ENCODE assay signal across 18 cellular contexts in genomic region chr6:168385380-168385779, GRCh38.
DNase-seq lines count a peak whose midpoint lies in the region; TF ChIP-seq lines count a peak whose summit lies in the region.
"Had no signal": no experiment of that assay in that cellular context is flagged by ENCODE, and none has a peak within 500 bp of the region (broad histone marks: within the 10 kb centered on the region; RNA-seq: fewer than 3 reads in every experiment).

No MANE protein-coding gene starts in this region.

- peaks cover 6% of the 10 kb centered on the region for H3K9me3 Mint-ChIP-seq in nephron
- H3K9me3 Mint-ChIP-seq: CD8-positive, alpha-beta T cell; mesothelial cell of epicardium had no signal

- H3K4me3 Mint-ChIP-seq in nephron = no peak overlapping the region
- H3K4me3 Mint-ChIP-seq: activated CD4-positive, alpha-beta memory T cell treated with anti-CD3 and anti-CD28 coated beads, Interleukin-2, amount 10 ng/mL, durations not matched to agents 7 days and 5 days; CD8-positive, alpha-beta T cell; mesothelial cell of epicardium; neural progenitor cell had no signal

- H3K79me2 ChIP-seq in ACC112 (ENCODE audit: control insufficient read depth, insufficient read depth, low read length, unreplicated experiment) = no peaks in the 10 kb centered on the region

- peaks cover 19% of the 10 kb centered on the region for H3K4me1 ChIP-seq in ACC112 (ENCODE audit: control insufficient read depth, insufficient read depth, low read length, unreplicated experiment)
- H3K4me1 ChIP-seq: neural progenitor cell had no signal

- H3K36me3 ChIP-seq in ACC112 (ENCODE audit: insufficient read depth, low read length) = no peaks in the 10 kb centered on the region
- H3K36me3 ChIP-seq: neural progenitor cell had no signal

- peaks cover 38% of the 10 kb centered on the region for H3K27me3 Mint-ChIP-seq in nephron (ENCODE audit: low read depth)
- H3K27me3 Mint-ChIP-seq: activated CD4-positive, alpha-beta memory T cell treated with anti-CD3 and anti-CD28 coated beads, Interleukin-2, amount 10 ng/mL, durations not matched to agents 7 days and 5 days had no signal

- no peaks in the 10 kb centered on the region for H3K27me3 ChIP-seq in ACC112 (ENCODE audit: insufficient read depth, low read length)
- H3K27me3 ChIP-seq: neural progenitor cell had no signal

- no peaks in the 10 kb centered on the region for H3K36me3 Mint-ChIP-seq in nephron (ENCODE audit: low read depth)
- H3K36me3 Mint-ChIP-seq: CD8-positive, alpha-beta T cell; mesothelial cell of epicardium; neural progenitor cell had no signal

- DNase-seq in COR-L47 (lab: John Stamatoyannopoulos, UW) (peak; percentile 41), NCI-H774 (lab: John Stamatoyannopoulos, UW) (peak; percentile 29), NK-92 (lab: John Stamatoyannopoulos, UW; ENCODE audit: unreplicated experiment) (no peak), NCI-H1417 treated with DMSO at 0.1 percent for 48 hours (lab: John Stamatoyannopoulos, UW) (no peak)
- no peak for DNase-seq in activated CD4-positive, CD25-positive, alpha-beta regulatory T cell treated with anti-CD3 and anti-CD28 coated beads, Interleukin-2, amount 50 U/mL, for 72 hours
- DNase-seq: activated CD4-positive, alpha-beta memory T cell treated with anti-CD3 and anti-CD28 coated beads, Interleukin-2, amount 10 ng/mL, durations not matched to agents 7 days and 5 days; activated T-cell treated with anti-CD3 and anti-CD28 coated beads for 4 hours; CD8-positive, alpha-beta T cell; dermis blood vessel endothelial cell; left colon; NCI-H524 treated with DMSO at 0.1 percent for 48 hours; T-helper 9 cell had no signal

- TF ChIP-seq CTCF in nephron (IDR thresholded peaks at IDR 0.05; ENCODE audit: unreplicated experiment in 3 of 3) = no peak

- H3K27ac Mint-ChIP-seq in nephron = peak overlapping the region in 2 of 3 experiments; percentile 26 to 42
- H3K27ac Mint-ChIP-seq: activated CD4-positive, alpha-beta memory T cell treated with anti-CD3 and anti-CD28 coated beads, Interleukin-2, amount 10 ng/mL, durations not matched to agents 7 days and 5 days; CD8-positive, alpha-beta T cell; mesothelial cell of epicardium; neural progenitor cell; progenitor cell of endocrine pancreas had no signal

- H3K4me1 Mint-ChIP-seq in nephron = peaks cover 17% of the 10 kb centered on the region
- H3K4me1 Mint-ChIP-seq: activated CD4-positive, alpha-beta memory T cell treated with anti-CD3 and anti-CD28 coated beads, Interleukin-2, amount 10 ng/mL, durations not matched to agents 7 days and 5 days; mesothelial cell of epicardium had no signal

- peak overlapping the region; percentile 85 for H2AFZ ChIP-seq in ACC112 (ENCODE audit: low read length, unreplicated experiment)
- H2AFZ ChIP-seq: neural progenitor cell had no signal

- peak overlapping the region; percentile 64 for H3K4me3 ChIP-seq in ACC112 (ENCODE audit: low read depth, low read length)
- H3K4me3 ChIP-seq: GM12878, neural progenitor cell had no signal

- H3K27ac ChIP-seq in ACC112 (ENCODE audit: low read depth, low read length) = no peak overlapping the region
- H3K27ac ChIP-seq: neural progenitor cell had no signal

Comparison
In these comparisons a context has a peak if more than half of its experiments do, and no peak if none do; other contexts are left out.
1. DNase-seq: peak in COR-L47 (single experiment) and NCI-H774 (single experiment); none in NK-92 (single experiment), NCI-H1417 treated with DMSO at 0.1 percent for 48 hours (single experiment) and activated CD4-positive, CD25-positive, alpha-beta regulatory T cell treated with anti-CD3 and anti-CD28 coated beads, Interleukin-2, amount 50 U/mL, for 72 hours (single experiment).